ENCODE assay signal across 12 cellular contexts in genomic region chr2:25378731-25379490, GRCh38. TPM values are rescaled to one million over a fixed set of nuclear protein-coding genes. Genes with fewer than 3 reads are reported as not detected.
A peak's percentile ranks its signal among the peaks of the same experiment; 100 is the strongest.
DNase-seq lines count a peak whose midpoint lies in the region; ATAC-seq and TF ChIP-seq lines count a peak whose summit lies in the region.
"Had no signal": no experiment of that assay in that cellular context is flagged by ENCODE, and none has a peak within 500 bp of the region (broad histone marks: within the 10 kb centered on the region; RNA-seq: fewer than 3 reads in every experiment).

No MANE protein-coding gene starts in this region.

- no peak overlapping the region for H3K9ac ChIP-seq in endodermal cell (ENCODE audit: extremely low read depth, low read length, poor library complexity, severe bottlenecking)

- no peak for ATAC-seq in HG02981 (IDR thresholded peaks at IDR 0.05; ENCODE audit: unreplicated experiment)

- no peak for TF ChIP-seq CTCF in WERI-Rb-1 (IDR thresholded peaks at IDR 0.05; ENCODE audit: low read depth, low read length)
- TF ChIP-seq CTCF in endodermal cell (conservative IDR thresholded peaks at IDR 0.05) = no peak
- no peak for TF ChIP-seq CTCF in BE2C (IDR thresholded peaks at IDR 0.05; ENCODE audit: low read depth, low read length)

- peaks cover 14% of the 10 kb centered on the region for H3K9me3 Mint-ChIP-seq in endodermal cell

- H3K4me3 ChIP-seq in WERI-Rb-1 (ENCODE audit: low read depth, low read length) = no peak overlapping the region
- no peak overlapping the region for H3K4me3 ChIP-seq in endodermal cell (ENCODE audit: low read length)
- no peak overlapping the region for H3K4me3 ChIP-seq in BE2C (ENCODE audit: low read depth, low read length)
- H3K4me3 ChIP-seq: suprapubic skin had no signal

- H3K9me3 ChIP-seq in WERI-Rb-1 (ENCODE audit: severe bottlenecking) = no peaks in the 10 kb centered on the region
- H3K9me3 ChIP-seq in endodermal cell (ENCODE audit: control insufficient read depth, low read length) = no peaks in the 10 kb centered on the region
- no peaks in the 10 kb centered on the region for H3K9me3 ChIP-seq in BE2C
- H3K9me3 ChIP-seq: suprapubic skin had no signal

- H3K36me3 Mint-ChIP-seq in endodermal cell (ENCODE audit: low read depth) = peaks cover 8% of the 10 kb centered on the region

- H3K4me1 ChIP-seq in endodermal cell (ENCODE audit: control insufficient read depth, insufficient read depth, low read length) (peaks cover 6% of the 10 kb centered on the region), BE2C (peaks cover 4% of the 10 kb centered on the region)

- H3K4me3 Mint-ChIP-seq in endodermal cell = no peak overlapping the region

- H3K27ac Mint-ChIP-seq in endodermal cell = no peak overlapping the region

- WGBS in endodermal cell (ENCODE audit: insufficient coverage in 1 of 2, insufficient read length in 1 of 2), 2 experiments = 80 to 86% methylated on average over 8 to 10 of the region's 10 CpGs

- H3K36me3 ChIP-seq in WERI-Rb-1 = no peaks in the 10 kb centered on the region
- H3K36me3 ChIP-seq in endodermal cell (ENCODE audit: control insufficient read depth, insufficient read depth, low read length) = no peaks in the 10 kb centered on the region
- no peaks in the 10 kb centered on the region for H3K36me3 ChIP-seq in BE2C
- H3K36me3 ChIP-seq: suprapubic skin had no signal

- H3K27ac ChIP-seq in WERI-Rb-1 = no peak overlapping the region
- H3K27ac ChIP-seq in endodermal cell (ENCODE audit: low read depth, low read length) = no peak overlapping the region
- H3K27ac ChIP-seq: suprapubic skin had no signal

- DNase-seq in activated CD8-positive, alpha-beta memory T cell treated with anti-CD3 and anti-CD28 coated beads for 24 hours = peak; percentile 59
- DNase-seq in activated CD8-positive, alpha-beta memory T cell treated with anti-CD3 and anti-CD28 coated beads, Interleukin-2, amount 50 U/mL, for 4 hours = no peak
- DNase-seq in WERI-Rb-1 (peak; percentile 9), endodermal cell (peak; percentile 31), retina (no peak), BE2C (no peak)
- DNase-seq in stimulated activated CD8-positive, alpha-beta memory T cell treated with anti-CD3 and anti-CD28 coated beads, Interleukin-4, amount 100 ng/mL, for 48 hours = peak; percentile 23
- DNase-seq: NCI-H1105 treated with DMSO at 0.1 percent for 48 hours; NCI-H69; stimulated activated CD4-positive, alpha-beta T cell treated with anti-CD3 and anti-CD28 coated beads, Interleukin-4, amount 100 ng/mL, for 1 hour had no signal

- peaks cover 10% of the 10 kb centered on the region for H3K4me1 Mint-ChIP-seq in endodermal cell

- no peaks in the 10 kb centered on the region for H3K27me3 ChIP-seq in WERI-Rb-1 (ENCODE audit: insufficient read depth, low read depth, severe bottlenecking)
- no peaks in the 10 kb centered on the region for H3K27me3 ChIP-seq in endodermal cell (ENCODE audit: control insufficient read depth, insufficient read depth, low read length, poor library complexity, severe bottlenecking)
- H3K27me3 ChIP-seq in BE2C = no peaks in the 10 kb centered on the region
- H3K27me3 ChIP-seq: suprapubic skin had no signal

- H3K27me3 Mint-ChIP-seq in endodermal cell (ENCODE audit: insufficient read depth) = peaks cover 21% of the 10 kb centered on the region

RNA-seq across cellular contexts. Expression of gene DNMT3A, which starts 37.2 kb away (rescaled TPM):
- 100 to 1,000 TPM; 124 to 139 TPM for total RNA-seq in endodermal cell
- polyA plus RNA-seq in endodermal cell (2013, experiment 1 of 2) = 68.6 TPM
- 67.9 TPM for polyA plus RNA-seq in endodermal cell (2013, experiment 2 of 2)
- polyA plus RNA-seq in BE2C (2012; ENCODE audit: insufficient read depth, insufficient read length, low read depth) = 107 TPM

Comparison
In these comparisons a context has a peak if more than half of its experiments do, and no peak if none do; other contexts are left out.
1. DNase-seq: peak in activated CD8-positive, alpha-beta memory T cell treated with anti-CD3 and anti-CD28 coated beads for 24 hours (single experiment), WERI-Rb-1 (single experiment), endodermal cell (single experiment) and stimulated activated CD8-positive, alpha-beta memory T cell treated with anti-CD3 and anti-CD28 coated beads, Interleukin-4, amount 100 ng/mL, for 48 hours (single experiment); none in activated CD8-positive, alpha-beta memory T cell treated with anti-CD3 and anti-CD28 coated beads, Interleukin-2, amount 50 U/mL, for 4 hours (single experiment), retina (single experiment) and BE2C (single experiment).